24 cellular contexts compared by ENCODE assay signal in the genomic region with DNA sequence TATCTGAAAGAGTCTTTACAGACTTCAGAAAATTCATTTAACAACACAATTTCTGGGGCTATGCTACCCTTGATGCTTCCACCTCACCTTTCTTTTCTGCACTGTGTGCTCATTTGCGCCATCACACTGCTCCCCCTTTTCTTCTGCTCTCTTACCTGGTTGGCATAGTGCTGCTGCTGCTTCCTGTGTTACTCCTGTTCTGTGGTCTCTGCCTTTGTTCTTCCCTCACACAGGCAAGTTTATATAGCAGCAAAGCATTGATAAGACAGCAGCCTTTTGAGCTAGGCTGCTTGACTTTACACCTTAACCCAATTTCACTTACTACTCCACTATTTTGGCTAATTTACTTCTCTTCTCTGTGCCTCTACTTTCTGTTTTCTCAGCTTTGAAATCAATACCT. TPM values are rescaled to one million over a fixed set of nuclear protein-coding genes. Genes with fewer than 3 reads are reported as not detected.
DNase-seq lines count a peak whose midpoint lies in the region; ATAC-seq and TF ChIP-seq lines count a peak whose summit lies in the region.
"Had no signal": no experiment of that assay in that cellular context is flagged by ENCODE, and none has a peak within 500 bp of the region (broad histone marks: within the 10 kb centered on the region; RNA-seq: fewer than 3 reads in every experiment).

No MANE protein-coding gene starts in this region.

- no peak overlapping the region for H3K56ac ChIP-seq in mesendoderm (ENCODE audit: low read length)

- no peak overlapping the region for H3K4ac ChIP-seq in mesendoderm (ENCODE audit: low read depth, low read length)

- H4K8ac ChIP-seq in mesendoderm (ENCODE audit: low read depth, low read length), result no peak overlapping the region

- peaks cover 30% of the 10 kb centered on the region for H3K4me1 Mint-ChIP-seq in GM23338

- H3K79me2 ChIP-seq in GM23338 (replicated peaks; ENCODE audit: insufficient read depth) (no peaks in the 10 kb centered on the region), mesendoderm (ENCODE audit: control insufficient read depth, insufficient read depth, low read length) (no peaks in the 10 kb centered on the region)

- H3K27me3 ChIP-seq in GM23338 (ENCODE audit: insufficient read depth) (no peaks in the 10 kb centered on the region), mesendoderm (ENCODE audit: insufficient read depth, low read length, poor library complexity) (no peaks in the 10 kb centered on the region)
- H3K27me3 ChIP-seq: SJSA1 had no signal

- H3K36me3 ChIP-seq in GM23338 (ENCODE audit: insufficient read depth) (no peaks in the 10 kb centered on the region), mesendoderm (ENCODE audit: control insufficient read depth, insufficient read depth, low read length) (no peaks in the 10 kb centered on the region)
- H3K36me3 ChIP-seq: SJSA1 had no signal

- no peaks in the 10 kb centered on the region for H3K9me3 Mint-ChIP-seq in GM23338
- H3K9me3 Mint-ChIP-seq: CD8-positive, alpha-beta T cell had no signal

- H3K27ac Mint-ChIP-seq in GM23338, result no peak overlapping the region; the same call in 1 of the 2 replicates
- H3K27ac Mint-ChIP-seq: CD8-positive, alpha-beta T cell had no signal

- peaks cover 2% of the 10 kb centered on the region for H3K27me3 Mint-ChIP-seq in GM23338 (ENCODE audit: insufficient read depth, low read depth, poor library complexity)

- DNase-seq in DMS153 (lab: John Stamatoyannopoulos, UW) (peak; percentile 31), DMS153 treated with DMSO at 0.1 percent for 48 hours (lab: John Stamatoyannopoulos, UW; ENCODE audit: unreplicated experiment) (no peak), GM23338 (ENCODE audit: low spot score) (no peak), NCI-H69 (lab: John Stamatoyannopoulos, UW) (peak; percentile 45), mesendoderm (peak; percentile 63), OCI-M2 (lab: John Stamatoyannopoulos, UW; ENCODE audit: unreplicated experiment) (no peak), NCI-H510A (lab: John Stamatoyannopoulos, UW) (no peak)
- DNase-seq: AML-193; CD8-positive, alpha-beta T cell; EL; GF-D8; Kasumi-1; MM.1S; NCI-H1048; NCI-H1436 treated with DMSO at 0.1 percent for 48 hours; NCI-H1930; NCI-H2171; NCI-H526 treated with DMSO at 0.1 percent for 48 hours had no signal

- H2BK15ac ChIP-seq in mesendoderm (replicated peaks; ENCODE audit: low read depth), result no peak overlapping the region

- H3F3A ChIP-seq in GM23338 (replicated peaks; ENCODE audit: low read depth), result no peaks in the 10 kb centered on the region

- WGBS in mesendoderm (ENCODE audit: extremely low coverage, insufficient coverage, low lambda C conversion rate), result no CpG with 5 or more reads among the region's 1 CpG

- H3K4me3 Mint-ChIP-seq in GM23338, result no peak overlapping the region
- H3K4me3 Mint-ChIP-seq: CD8-positive, alpha-beta T cell had no signal

- H3K79me1 ChIP-seq in mesendoderm (ENCODE audit: low read length), result no peaks in the 10 kb centered on the region

- H3K9ac ChIP-seq in mesendoderm (ENCODE audit: low read length), result no peak overlapping the region

- no peak overlapping the region for H3K23ac ChIP-seq in mesendoderm (ENCODE audit: low read length)

- TF ChIP-seq CTCF in GM23338 (conservative IDR thresholded peaks at IDR 0.05; ENCODE audit: low read depth in 2 of 2), result no peak

- H3K4me3 ChIP-seq in GM23338 (no peak overlapping the region), mesendoderm (ENCODE audit: low read length) (no peak overlapping the region)
- H3K4me3 ChIP-seq: SJSA1 had no signal

- H3K9me2 ChIP-seq in GM23338 (ENCODE audit: insufficient read depth), result no peaks in the 10 kb centered on the region; the same call in 1 of the 2 replicates

- no peak overlapping the region for H4K5ac ChIP-seq in mesendoderm (ENCODE audit: low read length)

- peaks cover 20% of the 10 kb centered on the region for H3K4me1 ChIP-seq in GM23338 (ENCODE audit: insufficient read depth)
- H3K4me1 ChIP-seq in mesendoderm (ENCODE audit: control insufficient read depth, low read depth, low read length), result peaks cover 3% of the 10 kb centered on the region
- H3K4me1 ChIP-seq: SJSA1 had no signal

- 0 out of 2 replicates have a peak overlapping the region, but pooled peaks have one; percentile 9 for H3K4me2 ChIP-seq in GM23338
- H3K4me2 ChIP-seq in mesendoderm (ENCODE audit: low read length), result no peak overlapping the region

- H2BK120ac ChIP-seq in mesendoderm (ENCODE audit: low read depth, low read length), result no peak overlapping the region

- ATAC-seq in GM23338, result peak; percentile 54; the same call in 2 of the 3 replicates
- ATAC-seq in HG03135 (IDR thresholded peaks at IDR 0.05; ENCODE audit: unreplicated experiment), result no peak
- ATAC-seq: CD8-positive, alpha-beta T cell; Right ventricle myocardium inferior had no signal

- no peak overlapping the region for H2AK5ac ChIP-seq in mesendoderm (ENCODE audit: low read length)

- H2BK5ac ChIP-seq in mesendoderm (ENCODE audit: low read length), result no peak overlapping the region

- H2AFZ ChIP-seq in GM23338, result no peak overlapping the region

- peaks cover 3% of the 10 kb centered on the region; the same call in 2 of the 3 replicates for H3K36me3 Mint-ChIP-seq in GM23338 (ENCODE audit: low read depth)
- H3K36me3 Mint-ChIP-seq: CD8-positive, alpha-beta T cell had no signal

- H4K20me1 ChIP-seq in GM23338 (replicated peaks; ENCODE audit: insufficient read depth), result no peaks in the 10 kb centered on the region

- H3K18ac ChIP-seq in mesendoderm (ENCODE audit: low read length), result no peak overlapping the region

- no peak overlapping the region for H3K27ac ChIP-seq in GM23338 (ENCODE audit: low read depth)
- H3K27ac ChIP-seq in mesendoderm (ENCODE audit: low read depth, low read length), result no peak overlapping the region
- H3K27ac ChIP-seq: 22Rv1, SJSA1 had no signal

TF ChIP-seq in GM23338, 12 proteins besides CTCF, POLR2A, EP300 and RAD21:
- TF ChIP-seq POLR2AphosphoS5 (IDR thresholded peaks at IDR 0.05; ENCODE audit: low read depth) (no peak), CREB1 (CRISPR knock-in tag; IDR thresholded peaks at IDR 0.05; ENCODE audit: low read depth) (no peak), EZH2 (IDR thresholded peaks at IDR 0.05; ENCODE audit: low read depth, unreplicated experiment) (no peak), ZNF114 (CRISPR knock-in tag; IDR thresholded peaks at IDR 0.05) (no peak), JUNB (IDR thresholded peaks at IDR 0.05; ENCODE audit: unreplicated experiment) (no peak), NANOG (IDR thresholded peaks at IDR 0.05; ENCODE audit: borderline replicate concordance) (no peak), EZH2phosphoT487 (IDR thresholded peaks at IDR 0.05; ENCODE audit: unreplicated experiment) (no peak), STAT1 (IDR thresholded peaks at IDR 0.05; ENCODE audit: unreplicated experiment) (no peak)
- TF ChIP-seq, protein P1, sequence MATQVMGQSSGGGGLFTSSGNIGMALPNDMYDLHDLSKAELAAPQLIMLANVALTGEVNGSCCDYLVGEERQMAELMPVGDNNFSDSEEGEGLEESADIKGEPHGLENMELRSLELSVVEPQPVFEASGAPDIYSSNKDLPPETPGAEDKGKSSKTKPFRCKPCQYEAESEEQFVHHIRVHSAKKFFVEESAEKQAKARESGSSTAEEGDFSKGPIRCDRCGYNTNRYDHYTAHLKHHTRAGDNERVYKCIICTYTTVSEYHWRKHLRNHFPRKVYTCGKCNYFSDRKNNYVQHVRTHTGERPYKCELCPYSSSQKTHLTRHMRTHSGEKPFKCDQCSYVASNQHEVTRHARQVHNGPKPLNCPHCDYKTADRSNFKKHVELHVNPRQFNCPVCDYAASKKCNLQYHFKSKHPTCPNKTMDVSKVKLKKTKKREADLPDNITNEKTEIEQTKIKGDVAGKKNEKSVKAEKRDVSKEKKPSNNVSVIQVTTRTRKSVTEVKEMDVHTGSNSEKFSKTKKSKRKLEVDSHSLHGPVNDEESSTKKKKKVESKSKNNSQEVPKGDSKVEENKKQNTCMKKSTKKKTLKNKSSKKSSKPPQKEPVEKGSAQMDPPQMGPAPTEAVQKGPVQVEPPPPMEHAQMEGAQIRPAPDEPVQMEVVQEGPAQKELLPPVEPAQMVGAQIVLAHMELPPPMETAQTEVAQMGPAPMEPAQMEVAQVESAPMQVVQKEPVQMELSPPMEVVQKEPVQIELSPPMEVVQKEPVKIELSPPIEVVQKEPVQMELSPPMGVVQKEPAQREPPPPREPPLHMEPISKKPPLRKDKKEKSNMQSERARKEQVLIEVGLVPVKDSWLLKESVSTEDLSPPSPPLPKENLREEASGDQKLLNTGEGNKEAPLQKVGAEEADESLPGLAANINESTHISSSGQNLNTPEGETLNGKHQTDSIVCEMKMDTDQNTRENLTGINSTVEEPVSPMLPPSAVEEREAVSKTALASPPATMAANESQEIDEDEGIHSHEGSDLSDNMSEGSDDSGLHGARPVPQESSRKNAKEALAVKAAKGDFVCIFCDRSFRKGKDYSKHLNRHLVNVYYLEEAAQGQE (IDR thresholded peaks at IDR 0.05; ENCODE audit: unreplicated experiment), result no peak
- TF ChIP-seq, protein P2, sequence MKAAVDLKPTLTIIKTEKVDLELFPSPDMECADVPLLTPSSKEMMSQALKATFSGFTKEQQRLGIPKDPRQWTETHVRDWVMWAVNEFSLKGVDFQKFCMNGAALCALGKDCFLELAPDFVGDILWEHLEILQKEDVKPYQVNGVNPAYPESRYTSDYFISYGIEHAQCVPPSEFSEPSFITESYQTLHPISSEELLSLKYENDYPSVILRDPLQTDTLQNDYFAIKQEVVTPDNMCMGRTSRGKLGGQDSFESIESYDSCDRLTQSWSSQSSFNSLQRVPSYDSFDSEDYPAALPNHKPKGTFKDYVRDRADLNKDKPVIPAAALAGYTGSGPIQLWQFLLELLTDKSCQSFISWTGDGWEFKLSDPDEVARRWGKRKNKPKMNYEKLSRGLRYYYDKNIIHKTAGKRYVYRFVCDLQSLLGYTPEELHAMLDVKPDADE (IDR thresholded peaks at IDR 0.05), result no peak

RNA-seq across cellular contexts. Expression of a gene that starts 18.3 kb away (rescaled TPM):
- 2.4 and 4.1 TPM in 2 replicates for total RNA-seq in GM23338 (2014; rRNA removed; shearing (Covaris generic))
- polyA plus RNA-seq in GM23338 (2016; fragmentation: Nextera tagmentation; extraction: Ambion mirVana), result 4.5 and 6.1 TPM in 2 replicates
- polyA plus RNA-seq in mesendoderm (2013, experiment 1 of 2), result 0.77 TPM
- polyA plus RNA-seq in mesendoderm (2013, experiment 2 of 2), result 0.84 TPM
- total RNA-seq: CD8-positive, alpha-beta T cell; OCI-LY7; T-helper 1 cell treated with Interleukin-12 subunit alpha and Interleukin-12 subunit beta and Interleukin-4 antibody, amounts not matched to agents 30 ng/mL and 1 ng/mL, for 36 hours had no signal

Comparison
In these comparisons a context has a peak if more than half of its experiments do, and no peak if none do; other contexts are left out.
1. DNase-seq: peak in DMS153 (single experiment), NCI-H69 (single experiment) and mesendoderm (single experiment); none in DMS153 treated with DMSO at 0.1 percent for 48 hours (single experiment), GM23338 (single experiment), OCI-M2 (single experiment) and NCI-H510A (single experiment).